In the genomic region with DNA sequence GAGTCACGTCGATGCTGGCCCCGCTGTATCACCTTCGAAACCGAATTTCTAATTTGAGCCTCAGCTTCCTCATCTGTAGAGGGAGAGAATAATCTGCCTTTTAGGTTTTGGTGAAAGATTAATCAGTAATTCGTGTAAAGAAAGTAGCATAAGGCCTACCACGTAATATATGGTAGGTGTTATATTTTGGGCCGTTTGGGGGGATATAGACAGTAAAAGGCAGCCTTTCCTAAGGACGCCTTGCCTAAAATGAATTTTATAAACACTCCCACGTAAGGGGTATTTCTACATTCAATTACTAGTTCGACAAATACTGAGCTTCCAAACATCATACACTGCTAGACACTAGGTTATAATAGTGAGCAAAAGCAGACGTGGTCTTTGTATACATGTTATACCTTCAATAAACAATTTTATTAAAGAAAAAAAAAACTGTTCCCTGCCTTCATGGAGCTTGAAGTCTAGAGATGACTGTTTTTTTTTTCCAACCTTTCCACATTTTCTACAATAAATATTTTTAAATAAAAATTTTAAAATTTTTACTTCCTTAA, we compare ENCODE assay signal across 8 cellular contexts. TPM values are rescaled to one million over a fixed set of nuclear protein-coding genes. Genes with fewer than 3 reads are reported as not detected.
DNase-seq lines count a peak whose midpoint lies in the region; ATAC-seq, FAIRE-seq and TF ChIP-seq lines count a peak whose summit lies in the region.

No MANE protein-coding gene starts in this region.

- H3K4me3 Mint-ChIP-seq in glutamatergic neuron (ENCODE audit: unreplicated experiment), result peak overlapping the region; percentile 94

- peaks cover 5% of the 10 kb centered on the region for H3K9me3 Mint-ChIP-seq in glutamatergic neuron (ENCODE audit: unreplicated experiment)

- H3K4me1 ChIP-seq in small intestine (ENCODE audit: control insufficient read depth in 2 of 2, insufficient read depth in 1 of 2, low read depth in 1 of 2, low read length in 1 of 2), result peaks cover 7 to 9% of the 10 kb centered on the region in 2 donors

- H3K9me3 ChIP-seq in small intestine (ENCODE audit: control insufficient read depth, low read depth), result no peaks in the 10 kb centered on the region

- FAIRE-seq in small intestine (lab: Jason Lieb, UNC), result no peak

- WGBS in small intestine, 3 donors, result 2 to 5% (median 4%) methylated on average over 12 of the region's 12 CpGs

- H3K27me3 Mint-ChIP-seq in glutamatergic neuron (ENCODE audit: unreplicated experiment), result peaks cover 2% of the 10 kb centered on the region

- H3K36me3 Mint-ChIP-seq in glutamatergic neuron (ENCODE audit: unreplicated experiment), result no peaks in the 10 kb centered on the region

- H3K4me3 ChIP-seq in H7 (ENCODE audit: insufficient read depth, low read depth, low read length) (peak overlapping the region; percentile 100), small intestine (ENCODE audit: low read depth in 1 of 2, low read length in 2 of 2) (peak overlapping the region; percentile 64 to 74)

- H3K27ac Mint-ChIP-seq in glutamatergic neuron (ENCODE audit: unreplicated experiment), result peak overlapping the region; percentile 80

- H3K27ac ChIP-seq in VCaP (peak overlapping the region; percentile 91), small intestine (ENCODE audit: low read depth in 1 of 2, low read length in 1 of 2) (peak overlapping the region; percentile 92 to 95)

- TF ChIP-seq CTCF in VCaP (conservative IDR thresholded peaks at IDR 0.05) (no peak), glutamatergic neuron (IDR thresholded peaks at IDR 0.05; ENCODE audit: partially characterized antibody, unreplicated experiment) (no peak)

- peaks cover 8% of the 10 kb centered on the region for H3K36me3 ChIP-seq in H7 (replicated peaks; ENCODE audit: control insufficient read depth, insufficient read depth, low read length)
- H3K36me3 ChIP-seq in small intestine (ENCODE audit: control insufficient read depth in 2 of 2, insufficient read depth in 2 of 2, low read length in 2 of 2), result peaks cover 3% of the 10 kb centered on the region in 2 donors

- H3K4me1 Mint-ChIP-seq in glutamatergic neuron (ENCODE audit: low read depth, unreplicated experiment), result peaks cover 4% of the 10 kb centered on the region

- no peaks in the 10 kb centered on the region for H3K27me3 ChIP-seq in H7 (ENCODE audit: control insufficient read depth, insufficient read depth, low read length)
- no peaks in the 10 kb centered on the region for H3K27me3 ChIP-seq in small intestine (ENCODE audit: control insufficient read depth in 2 of 2, insufficient read depth in 2 of 2, low read length in 2 of 2)

- no peak for DNase-seq in H7
- no peak for DNase-seq in glutamatergic neuron
- DNase-seq in small intestine, result no peak
- DNase-seq in activated effector memory CD4-positive, alpha-beta T cell treated with Interleukin-2 at 50 U/mL for 16 hours, result no peak
- no peak for DNase-seq in cerebellar cortex (ENCODE audit: low spot score)
- no peak for DNase-seq in Ammon's horn (ENCODE audit: low spot score)

- no peak for ATAC-seq in HG02885 (IDR thresholded peaks at IDR 0.05; ENCODE audit: poor library complexity, unreplicated experiment)

RNA-seq across cellular contexts. Expression of a gene that starts 0.7 kb away (rescaled TPM):
- 15.0 and 15.1 TPM in 2 replicates for total RNA-seq in H7 (2014; rRNA removed; shearing (Covaris generic))
- 37.8 TPM for total RNA-seq in glutamatergic neuron (ENCODE audit: unreplicated experiment)
- polyA plus RNA-seq in small intestine, result 10 to 100 TPM; 49.0 to 56.8 (median 54.9) TPM

RNA-seq across cellular contexts. Expression of a gene that starts 11.1 kb away (rescaled TPM):
- not detected in 2 replicates for total RNA-seq in H7 (2014; rRNA removed; shearing (Covaris generic))
- total RNA-seq in glutamatergic neuron (ENCODE audit: unreplicated experiment), result not detected
- polyA plus RNA-seq in small intestine, result 100 to 1,000 TPM in 2 of 3 donors, 10 to 100 TPM in 1; 62.5 to 748 (median 557) TPM

RNA-seq across cellular contexts. Expression of a gene that starts 11.5 kb away (rescaled TPM):
- total RNA-seq in H7 (2014; rRNA removed; shearing (Covaris generic)), result 1.5 and 1.9 TPM in 2 replicates
- total RNA-seq in glutamatergic neuron (ENCODE audit: unreplicated experiment), result 3.9 TPM
- polyA plus RNA-seq in small intestine, result 10 to 100 TPM; 31.3 to 59.3 (median 41.4) TPM

RNA-seq across cellular contexts. Expression of a gene that starts 25.8 kb away (rescaled TPM):
- 11.6 and 15.3 TPM in 2 replicates for total RNA-seq in H7 (2014; rRNA removed; shearing (Covaris generic))
- 41.9 TPM for total RNA-seq in glutamatergic neuron (ENCODE audit: unreplicated experiment)
- 10 to 100 TPM; 35.7 to 96.2 (median 45.0) TPM for polyA plus RNA-seq in small intestine

RNA-seq across cellular contexts. Expression of a gene that starts 42.5 kb away (rescaled TPM):
- total RNA-seq in H7 (2014; rRNA removed; shearing (Covaris generic)), result 22.2 and 30.2 TPM in 2 replicates
- total RNA-seq in glutamatergic neuron (ENCODE audit: unreplicated experiment), result 92.6 TPM
- polyA plus RNA-seq in small intestine, result 10 to 100 TPM; 16.2 to 34.3 (median 30.0) TPM
